In genomic region chr7:45196374-45196773, GRCh38 we compare ENCODE assay signal across 12 cellular contexts. TPM values are rescaled to one million over a fixed set of nuclear protein-coding genes. Genes with fewer than 3 reads are reported as not detected.
DNase-seq lines count a peak whose midpoint lies in the region; ATAC-seq and TF ChIP-seq lines count a peak whose summit lies in the region.
"Had no signal": no experiment of that assay in that cellular context is flagged by ENCODE, and none has a peak within 500 bp of the region (broad histone marks: within the 10 kb centered on the region; RNA-seq: fewer than 3 reads in every experiment).

No MANE protein-coding gene starts in this region.

- no peak overlapping the region for H3K4me2 ChIP-seq in OCI-LY7 (ENCODE audit: low read length)
- H3K4me2 ChIP-seq: neural progenitor cell had no signal

- no peaks in the 10 kb centered on the region for H4K20me1 ChIP-seq in OCI-LY7 (ENCODE audit: insufficient read depth, low read length)

- no peaks in the 10 kb centered on the region for H3K9me3 ChIP-seq in OCI-LY7 (ENCODE audit: low read length)
- H3K9me3 ChIP-seq: suprapubic skin had no signal

- intact Hi-C loops in OCI-LY7 (cut with micrococcal nuclease; ENCODE audit: unreplicated experiment), result no loop called here

- H3K4me1 ChIP-seq in OCI-LY7 (ENCODE audit: insufficient read depth, low read length, poor library complexity, severe bottlenecking), result no peaks in the 10 kb centered on the region
- H3K4me1 ChIP-seq: neural progenitor cell, suprapubic skin had no signal

- peak; percentile 16 to 61 (median 24) for DNase-seq in stimulated activated CD4-positive, alpha-beta T cell treated with anti-CD3 and anti-CD28 coated beads, Interleukin-1b, Interleukin-23, amount 100 ng/mL, for 24 hours (ENCODE audit: low read depth in 4 of 4, low spot score in 1 of 4)
- DNase-seq in NK-92 (lab: John Stamatoyannopoulos, UW; ENCODE audit: unreplicated experiment), result no peak
- no peak for DNase-seq in HCEC 1CT
- DNase-seq in OCI-LY7 (ENCODE audit: low spot score), result no peak
- DNase-seq in islet precursor cell, result no peak
- DNase-seq: effector CD8-positive, alpha-beta T cell; GOT3 had no signal

- POLR2A ChIA-PET in OCI-LY7 (lab: Charles Lee), result no interaction called here

- H3K4me3 ChIP-seq in OCI-LY7 (ENCODE audit: low read depth, low read length, poor library complexity, severe bottlenecking), result no peak overlapping the region
- H3K4me3 ChIP-seq: neural progenitor cell, suprapubic skin had no signal

- ATAC-seq in GM18511 (IDR thresholded peaks at IDR 0.05; ENCODE audit: unreplicated experiment) (peak; percentile 74), GM21526 (IDR thresholded peaks at IDR 0.05; ENCODE audit: low FRiP score, unreplicated experiment) (peak; percentile 89), HG03469 (IDR thresholded peaks at IDR 0.05; ENCODE audit: unreplicated experiment) (peak; percentile 91)

- TF ChIP-seq CTCF in OCI-LY7 (conservative IDR thresholded peaks at IDR 0.05; ENCODE audit: low read length), result no peak

- H3K36me3 ChIP-seq in OCI-LY7 (ENCODE audit: insufficient read depth, low read length), result no peaks in the 10 kb centered on the region
- H3K36me3 ChIP-seq: neural progenitor cell, suprapubic skin had no signal

- H3K79me2 ChIP-seq in OCI-LY7 (ENCODE audit: insufficient read depth, low read depth, low read length), result no peaks in the 10 kb centered on the region

- H2AFZ ChIP-seq in OCI-LY7 (ENCODE audit: low read length), result no peak overlapping the region
- H2AFZ ChIP-seq: neural progenitor cell had no signal

- H3K9me2 ChIP-seq in OCI-LY7 (ENCODE audit: insufficient read depth, low read length), result no peaks in the 10 kb centered on the region

- no TSS peak for BruUV-seq in OCI-LY7 (replicated peaks; lab: Mats Ljungman, UMichigan)

- no peak overlapping the region for H3K27ac ChIP-seq in OCI-LY7 (ENCODE audit: low read depth, low read length, poor library complexity, severe bottlenecking)
- H3K27ac ChIP-seq: neural progenitor cell, suprapubic skin had no signal

- CTCF ChIA-PET in OCI-LY7 (lab: Charles Lee; ENCODE audit: unreplicated experiment), result no interaction called here

RNA-seq across cellular contexts. Expression of gene RAMP3, which starts 38.8 kb away (rescaled TPM):
- not detected in 2 replicates for total RNA-seq in OCI-LY7 (2014; rRNA removed; shearing (Covaris generic))
- not detected in 2 replicates for total RNA-seq in OCI-LY7 (2022)

Comparison
In these comparisons a context has a peak if more than half of its experiments do, and no peak if none do; other contexts are left out.
1. DNase-seq: peak in stimulated activated CD4-positive, alpha-beta T cell treated with anti-CD3 and anti-CD28 coated beads, Interleukin-1b, Interleukin-23, amount 100 ng/mL, for 24 hours (4 of 4); none in NK-92 (single experiment), HCEC 1CT (single experiment), OCI-LY7 (single experiment) and islet precursor cell (single experiment).
2. Peak in every context shown above with its lines, with median percentiles within 50 percentile points of each other: ATAC-seq.